Comparison of ENCODE assay signal across 13 cellular contexts in genomic region chr11:47104337-47104950, GRCh38.
DNase-seq lines count a peak whose midpoint lies in the region; ATAC-seq, FAIRE-seq and TF ChIP-seq lines count a peak whose summit lies in the region.
"Had no signal": no experiment of that assay in that cellular context is flagged by ENCODE, and none has a peak within 500 bp of the region (broad histone marks: within the 10 kb centered on the region; RNA-seq: fewer than 3 reads in every experiment).

No MANE protein-coding gene starts in this region.

- H3K36me3 Mint-ChIP-seq in HFFc6 (ENCODE audit: low read depth) (no peaks in the 10 kb centered on the region), brain (no peaks in the 10 kb centered on the region)
- H3K36me3 Mint-ChIP-seq: memory B cell had no signal

- no peak overlapping the region for H2AFZ ChIP-seq in HepG2 (ENCODE audit: low read length)

- FAIRE-seq in HepG2 (lab: Jason Lieb, UNC) = no peak

- WGBS in HepG2 (ENCODE audit: low lambda C conversion rate) = 91% methylated on average over 3 of the region's 3 CpGs

- no peak overlapping the region for H3K27ac ChIP-seq in HepG2 (ENCODE audit: extremely low read length, insufficient read depth, low read length)
- H3K27ac ChIP-seq: cardiac muscle cell had no signal

- TF ChIP-seq RAD21 in HepG2 (CRISPR knock-in tag; IDR thresholded peaks at IDR 0.05) = no peak

- in situ Hi-C loops in HepG2 (cut with HindIII; ENCODE audit: extremely low pct_ligation_motif_present, low pct_unique_long_range_greater_than_20kb) = no loop called here

- H3K4me3 ChIP-seq in skeletal muscle satellite cell (ENCODE audit: low read length) (no peak overlapping the region), HepG2 (replicated peaks in 1 of 3; ENCODE audit: insufficient read depth in 1 of 3, low read depth in 2 of 3, low read length in 3 of 3) (no peak overlapping the region)
- H3K4me3 ChIP-seq: cardiac muscle cell had no signal

- H3K4me3 Mint-ChIP-seq in HFFc6 = no peak overlapping the region; the same call in 1 of the 2 replicates
- peak overlapping the region; percentile 7 to 42 (median 13) for H3K4me3 Mint-ChIP-seq in brain
- H3K4me3 Mint-ChIP-seq: memory B cell had no signal

- CTCF ChIA-PET in HepG2 (lab: Yijun Ruan, JAX; ENCODE audit: low intra/inter-chr PET ratio, low total read pairs) = no interaction called here

- H3K9ac ChIP-seq in skeletal muscle satellite cell (ENCODE audit: low read depth, low read length) (peak overlapping the region; percentile 20), HepG2 (ENCODE audit: insufficient read depth, low read depth, low read length) (no peak overlapping the region)

- H3K36me3 ChIP-seq in skeletal muscle satellite cell (ENCODE audit: insufficient read depth, low read length) (no peaks in the 10 kb centered on the region), HepG2 (replicated peaks in 1 of 2; ENCODE audit: control insufficient read depth in 1 of 2, insufficient read depth in 2 of 2, low read length in 2 of 2) (no peaks in the 10 kb centered on the region)
- H3K36me3 ChIP-seq: cardiac muscle cell had no signal

- TF ChIP-seq CTCF in HFFc6 (IDR thresholded peaks at IDR 0.05) = no peak
- TF ChIP-seq CTCF in brain (conservative IDR thresholded peaks at IDR 0.05) = no peak
- TF ChIP-seq CTCF in HepG2 (CRISPR knock-in tag; IDR thresholded peaks at IDR 0.05) = no peak

- TF ChIP-seq POLR2A in HepG2 (IDR thresholded peaks at IDR 0.05; ENCODE audit: insufficient read depth in 1 of 2, low read depth in 2 of 2, low read length in 2 of 2) = no peak

- H3K9me3 Mint-ChIP-seq in HFFc6 = no peaks in the 10 kb centered on the region
- no peaks in the 10 kb centered on the region for H3K9me3 Mint-ChIP-seq in brain
- H3K9me3 Mint-ChIP-seq: memory B cell had no signal

- BruUV-seq in HepG2 (replicated peaks; lab: Mats Ljungman, UMichigan) = no TSS peak

- ATAC-seq in GM21528 (IDR thresholded peaks at IDR 0.05; ENCODE audit: low FRiP score, unreplicated experiment) (no peak), HG03342 (IDR thresholded peaks at IDR 0.05; ENCODE audit: unreplicated experiment) (no peak), HepG2 (no peak)

- POLR2A ChIA-PET in HepG2 (lab: Yijun Ruan, JAX) = no interaction called here

- H3K9me3 ChIP-seq in skeletal muscle satellite cell (replicated peaks; ENCODE audit: low read length) (no peaks in the 10 kb centered on the region), HepG2 (ENCODE audit: low read length) (no peaks in the 10 kb centered on the region)

- intact Hi-C loops in HepG2 (cut with micrococcal nuclease; ENCODE audit: unreplicated experiment) = no loop called here

- H3K79me2 ChIP-seq in HepG2 (ENCODE audit: insufficient read depth, low read length) = no peaks in the 10 kb centered on the region

- peak; percentile 19 for DNase-seq in HFFc6
- DNase-seq in iPS-NIHi7 (ENCODE audit: extremely low spot score) = peak; percentile 23
- no peak for DNase-seq in HepG2 (ENCODE audit: low spot score)
- DNase-seq: activated T-cell treated with anti-CD3 and anti-CD28 coated beads, Interleukin-2, amount 50 U/mL, for 1 hour; DMS79 treated with DMSO at 0.1 percent for 48 hours; NCI-H187 treated with DMSO at 0.1 percent for 48 hours; OCI-M1 had no signal

- H3K27ac Mint-ChIP-seq in HFFc6 (peak overlapping the region; percentile 2; the same call in 1 of the 2 replicates), brain (peak overlapping the region; percentile 35 to 95 (median 91))
- H3K27ac Mint-ChIP-seq: memory B cell had no signal

- H3K4me1 Mint-ChIP-seq in HFFc6 (ENCODE audit: low read depth) = peaks cover 24% of the 10 kb centered on the region
- H3K4me1 Mint-ChIP-seq in brain = peaks cover 87% of the 10 kb centered on the region
- H3K4me1 Mint-ChIP-seq: memory B cell had no signal

- peak overlapping the region; percentile 24 for H3K4me2 ChIP-seq in skeletal muscle satellite cell (ENCODE audit: low read length)
- no peak overlapping the region for H3K4me2 ChIP-seq in HepG2 (ENCODE audit: low read depth, low read length)

- peaks cover 16% of the 10 kb centered on the region for H3K4me1 ChIP-seq in skeletal muscle satellite cell (ENCODE audit: control insufficient read depth, insufficient read depth, low read length)
- peaks cover 9% of the 10 kb centered on the region for H3K4me1 ChIP-seq in HepG2 (ENCODE audit: insufficient read depth, low read length)

- H3K27me3 ChIP-seq in skeletal muscle satellite cell (ENCODE audit: control insufficient read depth, insufficient read depth, low read length) (no peaks in the 10 kb centered on the region), HepG2 (ENCODE audit: control insufficient read depth in 1 of 2, insufficient read depth in 2 of 2, low read length in 2 of 2) (no peaks in the 10 kb centered on the region)
- H3K27me3 ChIP-seq: cardiac muscle cell had no signal

- no peaks in the 10 kb centered on the region; the same call in 1 of the 2 replicates for H3K27me3 Mint-ChIP-seq in HFFc6 (ENCODE audit: insufficient read depth)
- no peaks in the 10 kb centered on the region for H3K27me3 Mint-ChIP-seq in brain
- H3K27me3 Mint-ChIP-seq: memory B cell had no signal

- H4K20me1 ChIP-seq in HepG2 (ENCODE audit: insufficient read depth, low read length) = no peaks in the 10 kb centered on the region

- TF ChIP-seq EP300 in HepG2 (IDR thresholded peaks at IDR 0.05; ENCODE audit: low read depth in 2 of 2, low read length in 2 of 2) (no peak), HepG2 (CRISPR knock-in tag; IDR thresholded peaks at IDR 0.05; ENCODE audit: borderline replicate concordance) (no peak)

TF ChIP-seq in HepG2, 621 proteins besides CTCF, POLR2A, EP300 and RAD21:
- TF ChIP-seq LRRFIP1 (CRISPR knock-in tag; conservative IDR thresholded peaks at IDR 0.05) (no peak), KDM4B (CRISPR knock-in tag; IDR thresholded peaks at IDR 0.05) (no peak)
